8 cellular contexts compared by ENCODE assay signal in the genomic region with DNA sequence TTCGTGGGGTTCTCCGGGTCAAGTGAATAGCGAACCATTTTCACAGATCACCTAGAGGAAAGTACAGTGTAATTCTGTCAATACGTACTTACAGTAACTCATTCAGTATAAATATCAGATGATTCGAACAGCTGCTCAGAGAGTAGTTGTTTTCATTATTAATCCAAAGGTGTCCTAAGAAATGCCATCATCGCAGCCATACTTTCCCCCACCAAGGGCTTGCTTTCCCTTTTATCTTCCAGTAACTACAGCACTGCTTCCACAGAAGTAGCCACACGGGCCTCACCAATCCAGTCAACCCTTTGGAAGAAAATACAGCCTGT. TPM values are rescaled to one million over a fixed set of nuclear protein-coding genes. Genes with fewer than 3 reads are reported as not detected.
DNase-seq lines count a peak whose midpoint lies in the region; ATAC-seq, FAIRE-seq and TF ChIP-seq lines count a peak whose summit lies in the region.

No MANE protein-coding gene starts in this region.

- TF ChIP-seq CTCF in adrenal gland (IDR thresholded peaks at IDR 0.05) (no peak), lower leg skin (IDR thresholded peaks at IDR 0.05) (no peak), tibial artery (IDR thresholded peaks at IDR 0.05) (no peak)

- intact Hi-C loops in adrenal gland (cut with DNase I) (no loop called here), lower leg skin (cut with DNase I; ENCODE audit: low total_unique reads) (no loop called here), tibial artery (cut with DNase I; ENCODE audit: low total_unique reads) (loop anchor here (5.0 to 10.0 kb wide), 2 partner anchors 796 to 883 kb away; partner anchors contain the start of genes CXXC1 and SKA1)

- no peaks in the 10 kb centered on the region for H3K9me3 Mint-ChIP-seq in activated CD8-positive, alpha-beta memory T cell treated with anti-CD3 and anti-CD28 coated beads, Interleukin-2, amount 10 ng/mL, durations not matched to agents 7 days and 5 days (ENCODE audit: low read depth)

- peak overlapping the region; percentile 94 for H3K4me3 Mint-ChIP-seq in activated CD8-positive, alpha-beta memory T cell treated with anti-CD3 and anti-CD28 coated beads, Interleukin-2, amount 10 ng/mL, durations not matched to agents 7 days and 5 days

- H3K9me3 ChIP-seq in adrenal gland (replicated peaks in 1 of 3) = no peaks in the 10 kb centered on the region
- no peaks in the 10 kb centered on the region for H3K9me3 ChIP-seq in tibial artery

- 16 to 18% (median 18%) methylated on average over 7 of the region's 7 CpGs for WGBS in adrenal gland, 4 donors
- 21 to 22% methylated on average over 7 of the region's 7 CpGs for WGBS in lower leg skin, 2 donors

- TF ChIP-seq POLR2A in adrenal gland (IDR thresholded peaks at IDR 0.05) = no peak
- no peak for TF ChIP-seq POLR2A in lower leg skin (IDR thresholded peaks at IDR 0.05)
- no peak for TF ChIP-seq POLR2A in H54 (IDR thresholded peaks at IDR 0.05; ENCODE audit: low read depth, low read length)

- H3K4me1 Mint-ChIP-seq in activated CD8-positive, alpha-beta memory T cell treated with anti-CD3 and anti-CD28 coated beads, Interleukin-2, amount 10 ng/mL, durations not matched to agents 7 days and 5 days = peaks cover 53% of the 10 kb centered on the region

- H3K27me3 ChIP-seq in adrenal gland = no peaks in the 10 kb centered on the region
- no peaks in the 10 kb centered on the region for H3K27me3 ChIP-seq in tibial artery

- H3K36me3 ChIP-seq in adrenal gland (replicated peaks in 1 of 2) (peaks cover 0 to 36% of the 10 kb centered on the region in 2 donors), tibial artery (peaks cover 31 to 34% (median 33%) of the 10 kb centered on the region in 3 donors)

- peak overlapping the region; percentile 95 for H3K27ac Mint-ChIP-seq in activated CD8-positive, alpha-beta memory T cell treated with anti-CD3 and anti-CD28 coated beads, Interleukin-2, amount 10 ng/mL, durations not matched to agents 7 days and 5 days

- H3K4me3 ChIP-seq in adrenal gland (peak overlapping the region; percentile 56 to 97 (median 78)), lower leg skin (ENCODE audit: low read depth, poor library complexity, severe bottlenecking) (peak overlapping the region; percentile 89), tibial artery (peak overlapping the region; percentile 63 to 69)

- DNase-seq in activated CD8-positive, alpha-beta memory T cell treated with anti-CD3 and anti-CD28 coated beads, Interleukin-2, amount 10 ng/mL, durations not matched to agents 7 days and 5 days = no peak
- no peak for DNase-seq in activated CD8-positive, alpha-beta memory T cell treated with anti-CD3 and anti-CD28 coated beads, Interleukin-2, amount 50 U/mL, for 48 hours
- DNase-seq in adrenal gland = no peak
- peak in 1 of 2 donors; percentile 45 for DNase-seq in lower leg skin (ENCODE audit: low spot score in 2 of 2)
- DNase-seq in tibial artery = no peak
- DNase-seq in H54 (ENCODE audit: insufficient read length, low spot score) = no peak
- DNase-seq in nucleus accumbens (lab: John Stamatoyannopoulos, UW) = no peak

- H3K4me1 ChIP-seq in adrenal gland (replicated peaks in 1 of 2) = peaks cover 8 to 27% of the 10 kb centered on the region in 2 donors
- H3K4me1 ChIP-seq in tibial artery = peaks cover 0 to 23% (median 5%) of the 10 kb centered on the region in 4 donors

- H3K27me3 Mint-ChIP-seq in activated CD8-positive, alpha-beta memory T cell treated with anti-CD3 and anti-CD28 coated beads, Interleukin-2, amount 10 ng/mL, durations not matched to agents 7 days and 5 days = peaks cover 5% of the 10 kb centered on the region

- H3K27ac ChIP-seq in adrenal gland = peak overlapping the region; percentile 91 to 95 (median 92)
- peak overlapping the region; percentile 79 to 91 for H3K27ac ChIP-seq in tibial artery

- H3K36me3 Mint-ChIP-seq in activated CD8-positive, alpha-beta memory T cell treated with anti-CD3 and anti-CD28 coated beads, Interleukin-2, amount 10 ng/mL, durations not matched to agents 7 days and 5 days = peaks cover 52% of the 10 kb centered on the region

- no peak for FAIRE-seq in H54 (lab: Jason Lieb, UNC)

- no peak for ATAC-seq in activated CD8-positive, alpha-beta memory T cell treated with anti-CD3 and anti-CD28 coated beads, Interleukin-2, amount 10 ng/mL, durations not matched to agents 7 days and 5 days
- ATAC-seq in GM18498 (IDR thresholded peaks at IDR 0.05; ENCODE audit: unreplicated experiment) = no peak

- CTCF ChIA-PET in activated CD8-positive, alpha-beta memory T cell treated with anti-CD3 and anti-CD28 coated beads, Interleukin-2, amount 10 ng/mL, durations not matched to agents 7 days and 5 days (lab: Charles Lee) = no interaction called here

RNA-seq across cellular contexts. Expression of gene RPL17, which starts 0.8 kb away (rescaled TPM):
- total RNA-seq in activated CD8-positive, alpha-beta memory T cell treated with anti-CD3 and anti-CD28 coated beads, Interleukin-2, amount 10 ng/mL, durations not matched to agents 7 days and 5 days = 1,000 to 10,000 TPM; 1,233 to 1,399 TPM
- total RNA-seq in adrenal gland = 1,000 to 10,000 TPM; 1,155 to 1,840 (median 1,506) TPM
- 1,000 to 10,000 TPM; 1,831 to 1,932 (median 1,889) TPM for polyA plus RNA-seq in adrenal gland
- total RNA-seq in lower leg skin = 1,000 to 10,000 TPM; 1,336 to 2,420 (median 1,807) TPM

RNA-seq across cellular contexts. Expression of gene C18orf32, which starts 4.5 kb away (rescaled TPM):
- 10 to 100 TPM; 15.2 to 22.3 TPM for total RNA-seq in activated CD8-positive, alpha-beta memory T cell treated with anti-CD3 and anti-CD28 coated beads, Interleukin-2, amount 10 ng/mL, durations not matched to agents 7 days and 5 days
- total RNA-seq in adrenal gland = 100 to 1,000 TPM in 1 of 8 donors, 10 to 100 TPM in 7; 33.1 to 117 (median 69.9) TPM
- 100 to 1,000 TPM in 1 of 3 donors, 10 to 100 TPM in 2; 61.4 to 176 (median 78.3) TPM for polyA plus RNA-seq in adrenal gland
- total RNA-seq in lower leg skin = 10 to 100 TPM; 16.5 to 37.1 (median 31.3) TPM

RNA-seq across cellular contexts. Expression of gene DYM, which starts 31.1 kb away (rescaled TPM):
- 10 to 100 TPM; 65.8 to 78.3 TPM for total RNA-seq in activated CD8-positive, alpha-beta memory T cell treated with anti-CD3 and anti-CD28 coated beads, Interleukin-2, amount 10 ng/mL, durations not matched to agents 7 days and 5 days
- total RNA-seq in adrenal gland (100 to 1,000 TPM in 1 of 8 donors, 10 to 100 TPM in 7; 54.1 to 105 (median 81.0) TPM), lower leg skin (10 to 100 TPM; 29.0 to 67.1 (median 54.3) TPM)
- polyA plus RNA-seq in adrenal gland = 10 to 100 TPM; 15.9 to 53.2 (median 19.0) TPM
